In genomic region chr13:40666058-40666904, GRCh38 we compare ENCODE assay signal across 8 cellular contexts. TPM values are rescaled to one million over a fixed set of nuclear protein-coding genes. Genes with fewer than 3 reads are reported as not detected.
DNase-seq lines count a peak whose midpoint lies in the region; ATAC-seq, FAIRE-seq and TF ChIP-seq lines count a peak whose summit lies in the region.

Gene FOXO1 (minus strand): TSS chr13:40666641. CDS start chr13:40666212, 429 bp downstream.

- ATAC-seq in HG02571 (IDR thresholded peaks at IDR 0.05; ENCODE audit: unreplicated experiment) (peak; percentile 46), aorta (ENCODE audit: low FRiP score) (peak; percentile 91)

- H3K27ac ChIP-seq in astrocyte (ENCODE audit: low read depth, low read length) (peak within 1 kb of the TSS; percentile 70), aorta (ENCODE audit: low read depth in 1 of 2, low read length in 2 of 2) (peak within 1 kb of the TSS; percentile 89 to 93)

- peaks cover 18% of the 10 kb centered on the region for H3K4me1 Mint-ChIP-seq in astrocyte (ENCODE audit: low read depth, unreplicated experiment)

- peak; percentile 63 for TF ChIP-seq POLR2A in GM12891 (IDR thresholded peaks at IDR 0.05; ENCODE audit: low read depth, low read length)

- H3K4me1 ChIP-seq in astrocyte (ENCODE audit: insufficient read depth, low read length) (peaks cover 22% of the 10 kb centered on the region), aorta (ENCODE audit: control insufficient read depth in 1 of 2, insufficient read depth in 2 of 2, low read length in 2 of 2) (no peaks in the 10 kb centered on the region)

- peak within 1 kb of the TSS; percentile 83 for H3K9ac ChIP-seq in astrocyte (ENCODE audit: low read length)

- H3K9me3 ChIP-seq in astrocyte (ENCODE audit: insufficient read depth, low read depth, low read length) (no peaks in the 10 kb centered on the region), aorta (ENCODE audit: control insufficient read depth, low read length) (no peaks in the 10 kb centered on the region)

- DNase-seq in GM12891 (ENCODE audit: insufficient read length, low spot score) (peak; percentile 92), NCI-H1092 treated with DMSO at 0.1 percent for 48 hours (lab: John Stamatoyannopoulos, UW) (peak; percentile 45), T-helper 22 cell (ENCODE audit: low read depth) (peak; percentile 84), astrocyte (ENCODE audit: low read depth) (peak; percentile 79), hepatic stellate cell (ENCODE audit: low spot score) (peak; percentile 99), retina (peak; percentile 81), aorta (peak; percentile 93 to 95)

- H3K4me2 ChIP-seq in astrocyte (ENCODE audit: low read length): peak within 1 kb of the TSS; percentile 96

- H3K27me3 ChIP-seq in astrocyte (ENCODE audit: insufficient read depth, low read length) (no peaks in the 10 kb centered on the region), aorta (ENCODE audit: control insufficient read depth in 1 of 2, insufficient read depth in 2 of 2, low read length in 1 of 2) (no peaks in the 10 kb centered on the region)

- peak within 1 kb of the TSS; percentile 89 for H2AFZ ChIP-seq in astrocyte (ENCODE audit: low read depth, low read length)

- no peak within 1 kb of the TSS for H3K27ac Mint-ChIP-seq in astrocyte (ENCODE audit: unreplicated experiment)

- H3K4me3 Mint-ChIP-seq in astrocyte (ENCODE audit: unreplicated experiment): peak within 1 kb of the TSS; percentile 90

- H3K9me3 Mint-ChIP-seq in astrocyte (ENCODE audit: unreplicated experiment): no peaks in the 10 kb centered on the region

- no peak for TF ChIP-seq CTCF in astrocyte (IDR thresholded peaks at IDR 0.05; ENCODE audit: insufficient read depth, low read depth, low read length)

- no peaks in the 10 kb centered on the region for H3K36me3 Mint-ChIP-seq in astrocyte (ENCODE audit: low read depth, unreplicated experiment)

- H3K4me3 ChIP-seq in astrocyte (ENCODE audit: insufficient read depth, low read depth, low read length) (peak within 1 kb of the TSS; percentile 75), aorta (ENCODE audit: low read length in 2 of 2) (peak within 1 kb of the TSS; percentile 81 to 90)

- H3K27me3 Mint-ChIP-seq in astrocyte (ENCODE audit: low read depth, unreplicated experiment): no peaks in the 10 kb centered on the region

- intact Hi-C loops in aorta (cut with DNase I): loop anchor here (5.0 to 10.0 kb wide), 5 partner anchors 191 to 599 kb away; no protein-coding TSS in a partner anchor

- H3K36me3 ChIP-seq in astrocyte (ENCODE audit: insufficient read depth, low read length): no peaks in the 10 kb centered on the region
- no peaks in the 10 kb centered on the region for H3K36me3 ChIP-seq in aorta (ENCODE audit: control insufficient read depth in 1 of 2, insufficient read depth in 2 of 2, low read length in 1 of 2)

- peaks cover 18% of the 10 kb centered on the region for H3K79me2 ChIP-seq in astrocyte (ENCODE audit: insufficient read depth, low read length)

- peak; percentile 94 for FAIRE-seq in GM12891 (lab: Jason Lieb, UNC)
- no peak for FAIRE-seq in astrocyte (lab: Jason Lieb, UNC)

- H4K20me1 ChIP-seq in astrocyte (ENCODE audit: insufficient read depth, low read length): peaks cover 13% of the 10 kb centered on the region

- 0% methylated on average over 46 to 103 of the region's 103 CpGs for WGBS in aorta, 2 donors

TF ChIP-seq in GM12891, 5 proteins besides CTCF, POLR2A, EP300 and RAD21:
- TF ChIP-seq TAF1 (IDR thresholded peaks at IDR 0.05; ENCODE audit: low read depth, low read length) (peak; percentile 88), POLR2AphosphoS5 (IDR thresholded peaks at IDR 0.05; ENCODE audit: low read depth, low read length) (peak; percentile 67; the same call in 1 of the 2 replicates), SPI1 (IDR thresholded peaks at IDR 0.05; ENCODE audit: low read depth, low read length) (no peak), POU2F2 (IDR thresholded peaks at IDR 0.05; ENCODE audit: low read depth, low read length) (no peak)

RNA-seq across cellular contexts. Expression of gene FOXO1, which starts in this region (rescaled TPM):
- 3.0 TPM for polyA plus RNA-seq in GM12891 (2012; ENCODE audit: low read depth, missing spikeins)
- total RNA-seq in astrocyte: 8.8 and 10.4 TPM in 2 replicates
- 10 to 100 TPM; 30.4 to 33.4 TPM for total RNA-seq in aorta
- 1 to 10 TPM; 4.1 to 8.2 TPM for polyA plus RNA-seq in aorta

Comparison
In these comparisons a context has a peak if more than half of its experiments do, and no peak if none do; other contexts are left out.
1. Peak in every context shown above with its lines: DNase-seq, ATAC-seq, H3K4me3 ChIP-seq and H3K27ac ChIP-seq.
2. DNase-seq: peak in every context shown above with its lines; median percentile 99 in hepatic stellate cell; 94 in aorta; 92 in GM12891; 84 in T-helper 22 cell; 81 in retina; 79 in astrocyte; 45 in NCI-H1092 treated with DMSO at 0.1 percent for 48 hours.